In genomic region chr3:14531856-14532395, GRCh38 we compare ENCODE assay signal across 16 cellular contexts. TPM values are rescaled to one million over a fixed set of nuclear protein-coding genes. Genes with fewer than 3 reads are reported as not detected.
"Had no signal": no experiment of that assay in that cellular context is flagged by ENCODE, and none has a peak within 500 bp of the region (broad histone marks: within the 10 kb centered on the region; RNA-seq: fewer than 3 reads in every experiment).

No MANE protein-coding gene starts in this region.

- H3K27ac Mint-ChIP-seq: activated B cell treated with CpG ODN at 0.5 μM for 24 hours; activated CD8-positive, alpha-beta T cell treated with anti-CD3 and anti-CD28 coated beads, Interleukin-2, amount 10 ng/mL, durations not matched to agents 7 days and 5 days; endodermal cell; nephron progenitor cell; stimulated activated memory B cell treated with anti-CD40 and anti-IgM and Interleukin-4, amounts not matched to agents 10 μg/mL and 1 μg/mL and 100 μg/mL, for 72 hours; T-helper 17 cell had no signal

- H3K27ac ChIP-seq: gastroesophageal sphincter, hepatocyte, left lung, tibial nerve, vagina had no signal

- H3K4me1 Mint-ChIP-seq: activated B cell treated with CpG ODN at 0.5 μM for 24 hours; stimulated activated memory B cell treated with anti-CD40 and anti-IgM and Interleukin-4, amounts not matched to agents 10 μg/mL and 1 μg/mL and 100 μg/mL, for 72 hours; T-helper 17 cell had no signal

- H2AFZ ChIP-seq: hepatocyte had no signal

- H3K27me3 ChIP-seq: hepatocyte, tibial nerve, vagina had no signal

- H3K4me3 ChIP-seq: dorsolateral prefrontal cortex, gastroesophageal sphincter, hepatocyte, left lung, tibial nerve, vagina had no signal

- H3K4me1 ChIP-seq: left lung had no signal

- H3K4me3 Mint-ChIP-seq: activated B cell treated with CpG ODN at 0.5 μM for 24 hours; activated CD8-positive, alpha-beta T cell treated with anti-CD3 and anti-CD28 coated beads, Interleukin-2, amount 10 ng/mL, durations not matched to agents 7 days and 5 days; endodermal cell; nephron progenitor cell; stimulated activated memory B cell treated with anti-CD40 and anti-IgM and Interleukin-4, amounts not matched to agents 10 μg/mL and 1 μg/mL and 100 μg/mL, for 72 hours; T-helper 17 cell had no signal

- H3K79me2 ChIP-seq: hepatocyte had no signal

- ATAC-seq: stimulated activated memory B cell treated with anti-CD40 and anti-IgM and Interleukin-4, amounts not matched to agents 10 μg/mL and 1 μg/mL and 100 μg/mL, for 72 hours; T-helper 17 cell had no signal

- H3K36me3 ChIP-seq: gastroesophageal sphincter, left lung, tibial nerve, vagina had no signal

- H3K9me3 ChIP-seq: gastroesophageal sphincter, left lung, vagina had no signal

- DNase-seq: activated B cell treated with CpG ODN at 0.5 μM for 24 hours; activated CD4-positive, alpha-beta T cell treated with anti-CD3 and anti-CD28 coated beads for 48 hours; activated CD8-positive, alpha-beta memory T cell treated with anti-CD3 and anti-CD28 coated beads, Interleukin-2, amount 50 U/mL, for 4 hours; mesenchymal stem cell; nephron progenitor cell; T-helper 17 cell had no signal

- H3K9me3 Mint-ChIP-seq: activated B cell treated with CpG ODN at 0.5 μM for 24 hours; stimulated activated memory B cell treated with anti-CD40 and anti-IgM and Interleukin-4, amounts not matched to agents 10 μg/mL and 1 μg/mL and 100 μg/mL, for 72 hours had no signal

- H3K36me3 Mint-ChIP-seq: stimulated activated memory B cell treated with anti-CD40 and anti-IgM and Interleukin-4, amounts not matched to agents 10 μg/mL and 1 μg/mL and 100 μg/mL, for 72 hours had no signal

RNA-seq across cellular contexts. Expression of gene GRIP2, which starts 8.2 kb away (rescaled TPM):
- total RNA-seq: activated B cell treated with CpG ODN at 0.5 μM for 24 hours; activated CD8-positive, alpha-beta T cell treated with anti-CD3 and anti-CD28 coated beads, Interleukin-2, amount 10 ng/mL, durations not matched to agents 7 days and 5 days; epithelial cell of proximal tubule had no signal
